Comparison of ENCODE assay signal across 22 cellular contexts in the genomic region with DNA sequence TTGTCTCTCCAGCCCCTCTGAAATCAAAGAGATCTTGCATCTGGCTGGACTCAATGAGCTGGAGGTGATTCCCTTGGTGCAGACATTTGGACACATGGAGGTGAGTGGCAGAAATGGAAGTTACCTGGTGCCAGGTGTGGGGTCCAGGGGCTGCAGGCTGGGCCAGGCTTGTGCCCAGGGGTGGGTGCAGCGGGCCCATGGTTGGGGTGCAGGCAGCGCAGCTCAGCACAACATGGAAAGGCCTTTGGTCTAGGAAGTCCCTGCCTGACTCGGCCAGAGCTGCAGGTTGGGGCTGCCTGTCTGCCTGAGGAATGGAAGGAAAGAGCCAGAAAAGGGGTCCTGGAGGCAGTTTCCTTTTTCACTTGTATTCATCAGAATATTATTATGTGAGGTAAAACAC. TPM values are rescaled to one million over a fixed set of nuclear protein-coding genes. Genes with fewer than 3 reads are reported as not detected.
DNase-seq lines count a peak whose midpoint lies in the region; ATAC-seq and TF ChIP-seq lines count a peak whose summit lies in the region.
"Had no signal": no experiment of that assay in that cellular context is flagged by ENCODE, and none has a peak within 500 bp of the region (broad histone marks: within the 10 kb centered on the region; RNA-seq: fewer than 3 reads in every experiment).

No MANE protein-coding gene starts in this region.

- no peaks in the 10 kb centered on the region for H3K27me3 Mint-ChIP-seq in activated naive CD8-positive, alpha-beta T cell treated with anti-CD3 and anti-CD28 coated beads, Interleukin-2, amount 10 ng/mL, durations not matched to agents 7 days and 5 days
- H3K27me3 Mint-ChIP-seq in activated naive CD8-positive, alpha-beta T cell treated with anti-CD3 and anti-CD28 coated beads, Interleukin-2, amount 50 U/mL, for 24 hours = no peaks in the 10 kb centered on the region
- H3K27me3 Mint-ChIP-seq in naive B cell = no peaks in the 10 kb centered on the region
- no peaks in the 10 kb centered on the region for H3K27me3 Mint-ChIP-seq in Calu3 (ENCODE audit: unreplicated experiment)

- H3K27me3 ChIP-seq in Loucy (ENCODE audit: insufficient read depth, low read length, poor library complexity, severe bottlenecking) (no peaks in the 10 kb centered on the region), WERI-Rb-1 (ENCODE audit: insufficient read depth, low read depth, severe bottlenecking) (no peaks in the 10 kb centered on the region), spleen (replicated peaks in 1 of 7) (no peaks in the 10 kb centered on the region)
- H3K27me3 ChIP-seq: SJSA1 had no signal

- no peak for TF ChIP-seq POLR2A in spleen (IDR thresholded peaks at IDR 0.05)

- peaks cover 23% of the 10 kb centered on the region for H3K36me3 Mint-ChIP-seq in activated naive CD8-positive, alpha-beta T cell treated with anti-CD3 and anti-CD28 coated beads, Interleukin-2, amount 10 ng/mL, durations not matched to agents 7 days and 5 days
- no peaks in the 10 kb centered on the region for H3K36me3 Mint-ChIP-seq in activated naive CD8-positive, alpha-beta T cell treated with anti-CD3 and anti-CD28 coated beads, Interleukin-2, amount 50 U/mL, for 24 hours (ENCODE audit: low read depth)
- H3K36me3 Mint-ChIP-seq in naive B cell (peaks cover 9 to 13% of the 10 kb centered on the region in 2 donors), Calu3 (ENCODE audit: insufficient read depth, unreplicated experiment) (no peaks in the 10 kb centered on the region)

- no peaks in the 10 kb centered on the region for H3K9me2 ChIP-seq in Loucy (replicated peaks; ENCODE audit: low read depth, low read length)

- no peak overlapping the region for H2AFZ ChIP-seq in Loucy (ENCODE audit: low read length)

- POLR2A ChIA-PET in activated naive CD8-positive, alpha-beta T cell treated with anti-CD3 and anti-CD28 coated beads, Interleukin-2, amount 10 ng/mL, durations not matched to agents 7 days and 5 days (lab: Charles Lee) = interaction anchor here (0.8 to 2.4 kb wide), 2 partner anchors 9 to 20 kb away, joined by 3 to 10 read pairs; no protein-coding TSS in a partner anchor

- no peak overlapping the region for H3K27ac ChIP-seq in WERI-Rb-1
- H3K27ac ChIP-seq in spleen = peak overlapping the region in 1 of 8 donors; percentile 21
- H3K27ac ChIP-seq: C4-2B, SJSA1 had no signal

- no peak overlapping the region for H3K4me3 Mint-ChIP-seq in activated naive CD8-positive, alpha-beta T cell treated with anti-CD3 and anti-CD28 coated beads, Interleukin-2, amount 10 ng/mL, durations not matched to agents 7 days and 5 days
- H3K4me3 Mint-ChIP-seq in activated naive CD8-positive, alpha-beta T cell treated with anti-CD3 and anti-CD28 coated beads, Interleukin-2, amount 50 U/mL, for 24 hours = no peak overlapping the region
- H3K4me3 Mint-ChIP-seq in naive B cell (peak overlapping the region in 2 of 8 donors; percentile 10 to 41), Calu3 (ENCODE audit: low read depth, unreplicated experiment) (no peak overlapping the region)
- H3K4me3 Mint-ChIP-seq: CD8-positive, alpha-beta memory T cell; H9 had no signal

- H3K4me1 Mint-ChIP-seq in activated naive CD8-positive, alpha-beta T cell treated with anti-CD3 and anti-CD28 coated beads, Interleukin-2, amount 10 ng/mL, durations not matched to agents 7 days and 5 days = peaks cover 19% of the 10 kb centered on the region
- H3K4me1 Mint-ChIP-seq in activated naive CD8-positive, alpha-beta T cell treated with anti-CD3 and anti-CD28 coated beads, Interleukin-2, amount 50 U/mL, for 24 hours = peaks cover 7% of the 10 kb centered on the region
- H3K4me1 Mint-ChIP-seq in naive B cell = peaks cover 18 to 46% (median 37%) of the 10 kb centered on the region in 3 donors
- H3K4me1 Mint-ChIP-seq in Calu3 (ENCODE audit: low read depth, unreplicated experiment) = no peaks in the 10 kb centered on the region
- H3K4me1 Mint-ChIP-seq: H9 had no signal

- intact Hi-C loops in Calu3 (cut with micrococcal nuclease; ENCODE audit: unreplicated experiment) = no loop called here
- intact Hi-C loops in spleen (cut with DNase I; ENCODE audit: low total_unique reads) = no loop called here

- H3K4me2 ChIP-seq in Loucy (ENCODE audit: low read depth, low read length, poor library complexity, severe bottlenecking) = peak overlapping the region; percentile 80

- H3K27ac Mint-ChIP-seq in activated naive CD8-positive, alpha-beta T cell treated with anti-CD3 and anti-CD28 coated beads, Interleukin-2, amount 10 ng/mL, durations not matched to agents 7 days and 5 days = peak overlapping the region; percentile 56
- H3K27ac Mint-ChIP-seq in activated naive CD8-positive, alpha-beta T cell treated with anti-CD3 and anti-CD28 coated beads, Interleukin-2, amount 50 U/mL, for 24 hours = no peak overlapping the region
- peak overlapping the region in 4 of 6 donors; percentile 15 to 96 (median 66) for H3K27ac Mint-ChIP-seq in naive B cell
- H3K27ac Mint-ChIP-seq in Calu3 (ENCODE audit: unreplicated experiment) = no peak overlapping the region

- H3K79me2 ChIP-seq in Loucy (ENCODE audit: insufficient read depth, low read length) = peaks cover 16% of the 10 kb centered on the region

- WGBS in spleen, 5 donors = 94 to 98% (median 96%) methylated on average over 3 of the region's 3 CpGs

- H3K4me1 ChIP-seq in Loucy (ENCODE audit: insufficient read depth, low read length, poor library complexity, severe bottlenecking) (peaks cover 39% of the 10 kb centered on the region), spleen (peaks cover 0 to 28% (median 2%) of the 10 kb centered on the region in 6 donors)
- H3K4me1 ChIP-seq: SJSA1 had no signal

- ATAC-seq in activated naive CD8-positive, alpha-beta T cell treated with anti-CD3 and anti-CD28 coated beads, Interleukin-2, amount 10 ng/mL, durations not matched to agents 7 days and 5 days (ENCODE audit: low read depth) = no peak
- no peak for ATAC-seq in activated naive CD8-positive, alpha-beta T cell treated with anti-CD3 and anti-CD28 coated beads, Interleukin-2, amount 50 U/mL, for 24 hours
- no peak for ATAC-seq in naive B cell (ENCODE audit: low read depth in 2 of 2)
- ATAC-seq: Right ventricle myocardium inferior had no signal

- H3F3A ChIP-seq in Loucy (ENCODE audit: low read depth) = peaks cover 7% of the 10 kb centered on the region; the same call in 1 of the 2 replicates

- no TSS peak for BruUV-seq in Calu3 (replicated peaks; lab: Mats Ljungman, UMichigan)

- no peaks in the 10 kb centered on the region for H4K20me1 ChIP-seq in Loucy (ENCODE audit: insufficient read depth, low read length, poor library complexity, severe bottlenecking)

- H3K9ac ChIP-seq in Loucy (ENCODE audit: low read depth, low read length, poor library complexity, severe bottlenecking) = peak overlapping the region; percentile 68

- H3K9me3 ChIP-seq in Loucy (ENCODE audit: insufficient read depth, low read depth, low read length) (no peaks in the 10 kb centered on the region), WERI-Rb-1 (ENCODE audit: severe bottlenecking) (no peaks in the 10 kb centered on the region), spleen (no peaks in the 10 kb centered on the region)
- H3K9me3 ChIP-seq: SJSA1 had no signal

- no peaks in the 10 kb centered on the region for H3K36me3 ChIP-seq in Loucy (ENCODE audit: insufficient read depth, low read length)
- H3K36me3 ChIP-seq in WERI-Rb-1 = peaks cover 35% of the 10 kb centered on the region
- H3K36me3 ChIP-seq in spleen = peaks cover 0 to 44% (median 0%) of the 10 kb centered on the region in 6 donors

- no peak for DNase-seq in activated naive CD8-positive, alpha-beta T cell treated with anti-CD3 and anti-CD28 coated beads, Interleukin-2, amount 10 ng/mL, durations not matched to agents 7 days and 5 days
- DNase-seq in activated naive CD8-positive, alpha-beta T cell treated with anti-CD3 and anti-CD28 coated beads, Interleukin-2, amount 50 U/mL, for 24 hours = no peak
- DNase-seq in naive B cell (no peak), Calu3 (no peak), WERI-Rb-1 (no peak), spleen (no peak)
- DNase-seq: 8988T; CD8-positive, alpha-beta memory T cell; DMS53; EL; GF-D8; H9; NCI-H187; NCI-H446; NCI-H526 treated with DMSO at 0.1 percent for 48 hours; OCI-M1 had no signal

- TF ChIP-seq CTCF in Loucy (conservative IDR thresholded peaks at IDR 0.05; ENCODE audit: low read length) (no peak), Calu3 (IDR thresholded peaks at IDR 0.05; ENCODE audit: unreplicated experiment) (no peak), WERI-Rb-1 (IDR thresholded peaks at IDR 0.05; ENCODE audit: low read depth, low read length) (no peak), spleen (IDR thresholded peaks at IDR 0.05 in 8 of 11, conservative IDR thresholded peaks at IDR 0.05 in 3 of 11) (no peak)

- H3K9me3 Mint-ChIP-seq in activated naive CD8-positive, alpha-beta T cell treated with anti-CD3 and anti-CD28 coated beads, Interleukin-2, amount 10 ng/mL, durations not matched to agents 7 days and 5 days = no peaks in the 10 kb centered on the region
- no peaks in the 10 kb centered on the region for H3K9me3 Mint-ChIP-seq in activated naive CD8-positive, alpha-beta T cell treated with anti-CD3 and anti-CD28 coated beads, Interleukin-2, amount 50 U/mL, for 24 hours
- H3K9me3 Mint-ChIP-seq in naive B cell (peaks cover 0 to 1% (median 0%) of the 10 kb centered on the region in 7 donors), Calu3 (ENCODE audit: low read depth, unreplicated experiment) (no peaks in the 10 kb centered on the region)
- H3K9me3 Mint-ChIP-seq: CD8-positive, alpha-beta memory T cell; H9 had no signal

- CTCF ChIA-PET in Calu3 (lab: Charles Lee) = no interaction called here

- H3K4me3 ChIP-seq in Loucy (ENCODE audit: low read length, poor library complexity, severe bottlenecking) (peak overlapping the region; percentile 73), WERI-Rb-1 (ENCODE audit: low read depth, low read length) (no peak overlapping the region), spleen (no peak overlapping the region)
- H3K4me3 ChIP-seq: SJSA1 had no signal

RNA-seq across cellular contexts. Expression of a gene that starts 10.2 kb away (rescaled TPM):
- total RNA-seq in activated naive CD8-positive, alpha-beta T cell treated with anti-CD3 and anti-CD28 coated beads, Interleukin-2, amount 10 ng/mL, durations not matched to agents 7 days and 5 days = 10 to 100 TPM; 24.4 to 27.4 TPM
- 10 to 100 TPM; 22.8 to 31.6 (median 26.1) TPM for polyA plus RNA-seq in naive B cell (ENCODE audit: low read depth in 6 of 6)
- 29.0 and 38.0 TPM in 2 replicates for total RNA-seq in Calu3 (2022)
- total RNA-seq in spleen = 10 to 100 TPM; 21.3 to 28.1 (median 23.1) TPM
- 10 to 100 TPM; 10.3 to 17.9 (median 12.9) TPM for polyA plus RNA-seq in spleen

RNA-seq across cellular contexts. Expression of a gene that starts 10.4 kb away (rescaled TPM):
- 10 to 100 TPM; 84.1 to 84.8 TPM for total RNA-seq in activated naive CD8-positive, alpha-beta T cell treated with anti-CD3 and anti-CD28 coated beads, Interleukin-2, amount 10 ng/mL, durations not matched to agents 7 days and 5 days
- polyA plus RNA-seq in naive B cell (ENCODE audit: low read depth in 6 of 6) = 10 to 100 TPM; 10.8 to 30.5 (median 18.2) TPM
- total RNA-seq in Calu3 (2022) = 30.7 and 36.0 TPM in 2 replicates
- total RNA-seq in spleen = 10 to 100 TPM; 62.3 to 88.0 (median 73.5) TPM
- 100 to 1,000 TPM in 2 of 3 donors, 10 to 100 TPM in 1; 86.3 to 272 (median 257) TPM for polyA plus RNA-seq in spleen

RNA-seq across cellular contexts. Expression of a gene that starts 22.0 kb away (rescaled TPM):
- 100 to 1,000 TPM; 301 to 323 TPM for total RNA-seq in activated naive CD8-positive, alpha-beta T cell treated with anti-CD3 and anti-CD28 coated beads, Interleukin-2, amount 10 ng/mL, durations not matched to agents 7 days and 5 days
- polyA plus RNA-seq in naive B cell (ENCODE audit: low read depth in 6 of 6) = 100 to 1,000 TPM; 274 to 340 (median 303) TPM
- total RNA-seq in Calu3 (2022) = 78.1 and 80.3 TPM in 2 replicates
- 100 to 1,000 TPM; 225 to 333 (median 288) TPM for total RNA-seq in spleen
- 100 to 1,000 TPM; 105 to 192 (median 132) TPM for polyA plus RNA-seq in spleen

RNA-seq across cellular contexts. Expression of a gene that starts 30.0 kb away (rescaled TPM):
- total RNA-seq in activated naive CD8-positive, alpha-beta T cell treated with anti-CD3 and anti-CD28 coated beads, Interleukin-2, amount 10 ng/mL, durations not matched to agents 7 days and 5 days = 100 to 1,000 TPM; 106 to 121 TPM
- 100 to 1,000 TPM in 3 of 6 donors, 10 to 100 TPM in 3; 72.3 to 137 (median 95.0) TPM for polyA plus RNA-seq in naive B cell (ENCODE audit: low read depth in 6 of 6)
- 38.1 and 39.4 TPM in 2 replicates for total RNA-seq in Calu3 (2022)
- 100 to 1,000 TPM in 3 of 7 donors, 10 to 100 TPM in 4; 59.5 to 127 (median 93.0) TPM for total RNA-seq in spleen
- 100 to 1,000 TPM in 2 of 3 donors, 10 to 100 TPM in 1; 75.7 to 117 (median 116) TPM for polyA plus RNA-seq in spleen

RNA-seq across cellular contexts. Expression of a gene that starts 57.0 kb away (rescaled TPM):
- total RNA-seq in activated naive CD8-positive, alpha-beta T cell treated with anti-CD3 and anti-CD28 coated beads, Interleukin-2, amount 10 ng/mL, durations not matched to agents 7 days and 5 days = not detected
- polyA plus RNA-seq in naive B cell (ENCODE audit: low read depth in 6 of 6) (not detected), spleen (not detected)
- total RNA-seq in Calu3 (2022) (not detected in 2 replicates), spleen (1 to 10 TPM in 1 of 7 donors, under 1 TPM in 4, not detected in 2; 0.26 to 3.1 (median 0.60) TPM)
- total RNA-seq: CD8-positive, alpha-beta memory T cell; HT1080; MCF 10A had no signal
- polyA plus RNA-seq: CD8-positive, alpha-beta memory T cell had no signal

Comparison
In these comparisons a context has a peak if more than half of its experiments do, and no peak if none do; other contexts are left out.
1. H3K27ac Mint-ChIP-seq: peak in activated naive CD8-positive, alpha-beta T cell treated with anti-CD3 and anti-CD28 coated beads, Interleukin-2, amount 10 ng/mL, durations not matched to agents 7 days and 5 days (single experiment) and naive B cell (4 of 6); none in activated naive CD8-positive, alpha-beta T cell treated with anti-CD3 and anti-CD28 coated beads, Interleukin-2, amount 50 U/mL, for 24 hours (single experiment) and Calu3 (single experiment).